Comparison of ENCODE assay signal across 1 cellular context in the genomic region with DNA sequence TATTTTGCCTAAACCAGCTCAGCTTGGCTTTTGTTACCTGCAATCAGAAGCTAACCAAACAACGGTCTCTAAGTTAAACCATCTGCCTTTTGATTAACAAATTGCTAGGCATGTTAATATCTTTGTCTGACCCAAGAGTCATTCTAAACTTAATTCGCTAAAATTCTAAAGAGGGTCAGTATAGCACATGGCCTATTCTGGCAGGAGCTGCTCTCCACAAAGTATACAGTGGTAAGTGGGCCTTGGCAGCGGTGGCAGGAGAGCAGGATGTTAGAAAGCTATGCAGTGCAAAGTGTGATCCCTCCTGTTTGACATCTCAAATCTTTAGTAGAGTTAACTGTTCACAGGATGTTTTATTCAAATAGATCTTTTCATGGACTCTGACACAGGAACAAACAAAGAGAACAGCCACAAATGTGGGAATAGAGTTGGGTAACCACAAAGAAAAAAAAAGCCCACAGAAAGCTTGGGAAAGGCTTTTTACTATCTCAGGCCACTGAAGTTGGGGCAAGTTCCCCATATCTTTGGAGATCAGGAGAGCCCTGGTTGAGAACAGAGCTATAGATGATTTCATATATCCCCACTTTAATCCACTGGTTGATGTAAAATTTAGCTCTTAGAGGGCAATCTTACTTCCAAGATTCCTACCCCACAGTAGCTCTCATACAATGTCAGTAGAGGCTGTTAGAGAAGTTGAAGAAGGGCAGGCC.
TF ChIP-seq lines count a peak whose summit lies in the region.

No MANE protein-coding gene starts in this region.

TF ChIP-seq in HepG2, 621 proteins besides CTCF, POLR2A, EP300 and RAD21 (continued from another document and continues in another):
- TF ChIP-seq, protein P1, sequence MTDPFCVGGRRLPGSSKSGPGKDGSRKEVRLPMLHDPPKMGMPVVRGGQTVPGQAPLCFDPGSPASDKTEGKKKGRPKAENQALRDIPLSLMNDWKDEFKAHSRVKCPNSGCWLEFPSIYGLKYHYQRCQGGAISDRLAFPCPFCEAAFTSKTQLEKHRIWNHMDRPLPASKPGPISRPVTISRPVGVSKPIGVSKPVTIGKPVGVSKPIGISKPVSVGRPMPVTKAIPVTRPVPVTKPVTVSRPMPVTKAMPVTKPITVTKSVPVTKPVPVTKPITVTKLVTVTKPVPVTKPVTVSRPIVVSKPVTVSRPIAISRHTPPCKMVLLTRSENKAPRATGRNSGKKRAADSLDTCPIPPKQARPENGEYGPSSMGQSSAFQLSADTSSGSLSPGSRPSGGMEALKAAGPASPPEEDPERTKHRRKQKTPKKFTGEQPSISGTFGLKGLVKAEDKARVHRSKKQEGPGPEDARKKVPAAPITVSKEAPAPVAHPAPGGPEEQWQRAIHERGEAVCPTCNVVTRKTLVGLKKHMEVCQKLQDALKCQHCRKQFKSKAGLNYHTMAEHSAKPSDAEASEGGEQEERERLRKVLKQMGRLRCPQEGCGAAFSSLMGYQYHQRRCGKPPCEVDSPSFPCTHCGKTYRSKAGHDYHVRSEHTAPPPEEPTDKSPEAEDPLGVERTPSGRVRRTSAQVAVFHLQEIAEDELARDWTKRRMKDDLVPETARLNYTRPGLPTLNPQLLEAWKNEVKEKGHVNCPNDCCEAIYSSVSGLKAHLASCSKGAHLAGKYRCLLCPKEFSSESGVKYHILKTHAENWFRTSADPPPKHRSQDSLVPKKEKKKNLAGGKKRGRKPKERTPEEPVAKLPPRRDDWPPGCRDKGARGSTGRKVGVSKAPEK (CRISPR knock-in tag; IDR thresholded peaks at IDR 0.05; ENCODE audit: borderline replicate concordance), result no peak
- TF ChIP-seq ARNT (IDR thresholded peaks at IDR 0.05) (no peak), ZNF652 (CRISPR knock-in tag; IDR thresholded peaks at IDR 0.05; ENCODE audit: borderline replicate concordance, low read depth) (peak; percentile 92), PAWR (CRISPR knock-in tag; IDR thresholded peaks at IDR 0.05; ENCODE audit: borderline replicate concordance) (no peak), ZNF672 (CRISPR knock-in tag; IDR thresholded peaks at IDR 0.05) (no peak), FIP1L1 (IDR thresholded peaks at IDR 0.05; ENCODE audit: borderline replicate concordance, insufficient read depth, low read depth, low read length) (no peak), ZIK1 (CRISPR knock-in tag; IDR thresholded peaks at IDR 0.05; ENCODE audit: borderline replicate concordance, low read depth) (no peak), U2AF2 (IDR thresholded peaks at IDR 0.05; ENCODE audit: low read depth, low read length) (no peak), NR2C2 (CRISPR knock-in tag; IDR thresholded peaks at IDR 0.05; ENCODE audit: borderline replicate concordance) (peak; percentile 43; the same call in 1 of the 2 replicates), SIX1 (CRISPR knock-in tag; IDR thresholded peaks at IDR 0.05; ENCODE audit: borderline replicate concordance) (peak; percentile 75), TCF12 (IDR thresholded peaks at IDR 0.05) (no peak), TCF12 (CRISPR knock-in tag; IDR thresholded peaks at IDR 0.05) (no peak; the same call in 1 of the 2 replicates), ZNF747 (CRISPR knock-in tag; IDR thresholded peaks at IDR 0.05; ENCODE audit: borderline replicate concordance) (no peak; the same call in 1 of the 2 replicates), ZNF703 (CRISPR knock-in tag; IDR thresholded peaks at IDR 0.05; ENCODE audit: borderline replicate concordance) (no peak), PPARG (CRISPR knock-in tag; conservative IDR thresholded peaks at IDR 0.05) (peak; percentile 84; the same call in 1 of the 2 replicates), ATF7 (IDR thresholded peaks at IDR 0.05) (no peak), ATF7 (CRISPR knock-in tag; IDR thresholded peaks at IDR 0.05) (no peak), IRX3 (CRISPR knock-in tag; IDR thresholded peaks at IDR 0.05; ENCODE audit: borderline replicate concordance, low read depth) (no peak), ZNF44 (CRISPR knock-in tag; IDR thresholded peaks at IDR 0.05) (0 out of 2 replicates have a peak, but pooled peaks have one; percentile 32)
- TF ChIP-seq, protein P2, sequence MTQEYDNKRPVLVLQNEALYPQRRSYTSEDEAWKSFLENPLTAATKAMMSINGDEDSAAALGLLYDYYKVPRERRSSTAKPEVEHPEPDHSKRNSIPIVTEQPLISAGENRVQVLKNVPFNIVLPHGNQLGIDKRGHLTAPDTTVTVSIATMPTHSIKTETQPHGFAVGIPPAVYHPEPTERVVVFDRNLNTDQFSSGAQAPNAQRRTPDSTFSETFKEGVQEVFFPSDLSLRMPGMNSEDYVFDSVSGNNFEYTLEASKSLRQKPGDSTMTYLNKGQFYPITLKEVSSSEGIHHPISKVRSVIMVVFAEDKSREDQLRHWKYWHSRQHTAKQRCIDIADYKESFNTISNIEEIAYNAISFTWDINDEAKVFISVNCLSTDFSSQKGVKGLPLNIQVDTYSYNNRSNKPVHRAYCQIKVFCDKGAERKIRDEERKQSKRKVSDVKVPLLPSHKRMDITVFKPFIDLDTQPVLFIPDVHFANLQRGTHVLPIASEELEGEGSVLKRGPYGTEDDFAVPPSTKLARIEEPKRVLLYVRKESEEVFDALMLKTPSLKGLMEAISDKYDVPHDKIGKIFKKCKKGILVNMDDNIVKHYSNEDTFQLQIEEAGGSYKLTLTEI (CRISPR knock-in tag; conservative IDR thresholded peaks at IDR 0.05), result no peak
- TF ChIP-seq, protein P3, sequence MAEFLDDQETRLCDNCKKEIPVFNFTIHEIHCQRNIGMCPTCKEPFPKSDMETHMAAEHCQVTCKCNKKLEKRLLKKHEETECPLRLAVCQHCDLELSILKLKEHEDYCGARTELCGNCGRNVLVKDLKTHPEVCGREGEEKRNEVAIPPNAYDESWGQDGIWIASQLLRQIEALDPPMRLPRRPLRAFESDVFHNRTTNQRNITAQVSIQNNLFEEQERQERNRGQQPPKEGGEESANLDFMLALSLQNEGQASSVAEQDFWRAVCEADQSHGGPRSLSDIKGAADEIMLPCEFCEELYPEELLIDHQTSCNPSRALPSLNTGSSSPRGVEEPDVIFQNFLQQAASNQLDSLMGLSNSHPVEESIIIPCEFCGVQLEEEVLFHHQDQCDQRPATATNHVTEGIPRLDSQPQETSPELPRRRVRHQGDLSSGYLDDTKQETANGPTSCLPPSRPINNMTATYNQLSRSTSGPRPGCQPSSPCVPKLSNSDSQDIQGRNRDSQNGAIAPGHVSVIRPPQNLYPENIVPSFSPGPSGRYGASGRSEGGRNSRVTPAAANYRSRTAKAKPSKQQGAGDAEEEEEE (CRISPR knock-in tag; IDR thresholded peaks at IDR 0.05; ENCODE audit: borderline replicate concordance), result no peak
- TF ChIP-seq, protein P4, sequence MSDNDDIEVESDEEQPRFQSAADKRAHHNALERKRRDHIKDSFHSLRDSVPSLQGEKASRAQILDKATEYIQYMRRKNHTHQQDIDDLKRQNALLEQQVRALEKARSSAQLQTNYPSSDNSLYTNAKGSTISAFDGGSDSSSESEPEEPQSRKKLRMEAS (IDR thresholded peaks at IDR 0.05), result peak; percentile 87
- TF ChIP-seq, protein P5, sequence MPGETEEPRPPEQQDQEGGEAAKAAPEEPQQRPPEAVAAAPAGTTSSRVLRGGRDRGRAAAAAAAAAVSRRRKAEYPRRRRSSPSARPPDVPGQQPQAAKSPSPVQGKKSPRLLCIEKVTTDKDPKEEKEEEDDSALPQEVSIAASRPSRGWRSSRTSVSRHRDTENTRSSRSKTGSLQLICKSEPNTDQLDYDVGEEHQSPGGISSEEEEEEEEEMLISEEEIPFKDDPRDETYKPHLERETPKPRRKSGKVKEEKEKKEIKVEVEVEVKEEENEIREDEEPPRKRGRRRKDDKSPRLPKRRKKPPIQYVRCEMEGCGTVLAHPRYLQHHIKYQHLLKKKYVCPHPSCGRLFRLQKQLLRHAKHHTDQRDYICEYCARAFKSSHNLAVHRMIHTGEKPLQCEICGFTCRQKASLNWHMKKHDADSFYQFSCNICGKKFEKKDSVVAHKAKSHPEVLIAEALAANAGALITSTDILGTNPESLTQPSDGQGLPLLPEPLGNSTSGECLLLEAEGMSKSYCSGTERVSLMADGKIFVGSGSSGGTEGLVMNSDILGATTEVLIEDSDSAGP (CRISPR knock-in tag; IDR thresholded peaks at IDR 0.05; ENCODE audit: borderline replicate concordance), result no peak
- TF ChIP-seq, protein P6, sequence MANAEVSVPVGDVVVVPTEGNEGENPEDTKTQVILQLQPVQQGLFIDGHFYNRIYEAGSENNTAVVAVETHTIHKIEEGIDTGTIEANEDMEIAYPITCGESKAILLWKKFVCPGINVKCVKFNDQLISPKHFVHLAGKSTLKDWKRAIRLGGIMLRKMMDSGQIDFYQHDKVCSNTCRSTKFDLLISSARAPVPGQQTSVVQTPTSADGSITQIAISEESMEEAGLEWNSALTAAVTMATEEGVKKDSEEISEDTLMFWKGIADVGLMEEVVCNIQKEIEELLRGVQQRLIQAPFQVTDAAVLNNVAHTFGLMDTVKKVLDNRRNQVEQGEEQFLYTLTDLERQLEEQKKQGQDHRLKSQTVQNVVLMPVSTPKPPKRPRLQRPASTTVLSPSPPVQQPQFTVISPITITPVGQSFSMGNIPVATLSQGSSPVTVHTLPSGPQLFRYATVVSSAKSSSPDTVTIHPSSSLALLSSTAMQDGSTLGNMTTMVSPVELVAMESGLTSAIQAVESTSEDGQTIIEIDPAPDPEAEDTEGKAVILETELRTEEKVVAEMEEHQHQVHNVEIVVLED (CRISPR knock-in tag; IDR thresholded peaks at IDR 0.05; ENCODE audit: borderline replicate concordance), result peak; percentile 33; the same call in 1 of the 2 replicates
- TF ChIP-seq, protein P7, sequence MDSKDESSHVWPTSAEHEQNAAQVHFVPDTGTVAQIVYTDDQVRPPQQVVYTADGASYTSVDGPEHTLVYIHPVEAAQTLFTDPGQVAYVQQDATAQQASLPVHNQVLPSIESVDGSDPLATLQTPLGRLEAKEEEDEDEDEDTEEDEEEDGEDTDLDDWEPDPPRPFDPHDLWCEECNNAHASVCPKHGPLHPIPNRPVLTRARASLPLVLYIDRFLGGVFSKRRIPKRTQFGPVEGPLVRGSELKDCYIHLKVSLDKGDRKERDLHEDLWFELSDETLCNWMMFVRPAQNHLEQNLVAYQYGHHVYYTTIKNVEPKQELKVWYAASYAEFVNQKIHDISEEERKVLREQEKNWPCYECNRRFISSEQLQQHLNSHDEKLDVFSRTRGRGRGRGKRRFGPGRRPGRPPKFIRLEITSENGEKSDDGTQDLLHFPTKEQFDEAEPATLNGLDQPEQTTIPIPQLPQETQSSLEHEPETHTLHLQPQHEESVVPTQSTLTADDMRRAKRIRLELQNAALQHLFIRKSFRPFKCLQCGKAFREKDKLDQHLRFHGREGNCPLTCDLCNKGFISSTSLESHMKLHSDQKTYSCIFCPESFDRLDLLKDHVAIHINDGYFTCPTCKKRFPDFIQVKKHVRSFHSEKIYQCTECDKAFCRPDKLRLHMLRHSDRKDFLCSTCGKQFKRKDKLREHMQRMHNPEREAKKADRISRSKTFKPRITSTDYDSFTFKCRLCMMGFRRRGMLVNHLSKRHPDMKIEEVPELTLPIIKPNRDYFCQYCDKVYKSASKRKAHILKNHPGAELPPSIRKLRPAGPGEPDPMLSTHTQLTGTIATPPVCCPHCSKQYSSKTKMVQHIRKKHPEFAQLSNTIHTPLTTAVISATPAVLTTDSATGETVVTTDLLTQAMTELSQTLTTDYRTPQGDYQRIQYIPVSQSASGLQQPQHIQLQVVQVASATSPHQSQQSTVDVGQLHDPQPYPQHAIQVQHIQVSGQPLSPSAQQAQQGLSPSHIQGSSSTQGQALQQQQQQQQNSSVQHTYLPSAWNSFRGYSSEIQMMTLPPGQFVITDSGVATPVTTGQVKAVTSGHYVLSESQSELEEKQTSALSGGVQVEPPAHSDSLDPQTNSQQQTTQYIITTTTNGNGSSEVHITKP (CRISPR knock-in tag; IDR thresholded peaks at IDR 0.05; ENCODE audit: low read depth), result no peak; the same call in 1 of the 2 replicates
- TF ChIP-seq, protein P8, sequence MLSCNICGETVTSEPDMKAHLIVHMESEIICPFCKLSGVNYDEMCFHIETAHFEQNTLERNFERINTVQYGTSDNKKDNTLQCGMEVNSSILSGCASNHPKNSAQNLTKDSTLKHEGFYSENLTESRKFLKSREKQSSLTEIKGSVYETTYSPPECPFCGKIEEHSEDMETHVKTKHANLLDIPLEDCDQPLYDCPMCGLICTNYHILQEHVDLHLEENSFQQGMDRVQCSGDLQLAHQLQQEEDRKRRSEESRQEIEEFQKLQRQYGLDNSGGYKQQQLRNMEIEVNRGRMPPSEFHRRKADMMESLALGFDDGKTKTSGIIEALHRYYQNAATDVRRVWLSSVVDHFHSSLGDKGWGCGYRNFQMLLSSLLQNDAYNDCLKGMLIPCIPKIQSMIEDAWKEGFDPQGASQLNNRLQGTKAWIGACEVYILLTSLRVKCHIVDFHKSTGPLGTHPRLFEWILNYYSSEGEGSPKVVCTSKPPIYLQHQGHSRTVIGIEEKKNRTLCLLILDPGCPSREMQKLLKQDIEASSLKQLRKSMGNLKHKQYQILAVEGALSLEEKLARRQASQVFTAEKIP (CRISPR knock-in tag; IDR thresholded peaks at IDR 0.05; ENCODE audit: borderline replicate concordance), result no peak
- TF ChIP-seq, protein P9, sequence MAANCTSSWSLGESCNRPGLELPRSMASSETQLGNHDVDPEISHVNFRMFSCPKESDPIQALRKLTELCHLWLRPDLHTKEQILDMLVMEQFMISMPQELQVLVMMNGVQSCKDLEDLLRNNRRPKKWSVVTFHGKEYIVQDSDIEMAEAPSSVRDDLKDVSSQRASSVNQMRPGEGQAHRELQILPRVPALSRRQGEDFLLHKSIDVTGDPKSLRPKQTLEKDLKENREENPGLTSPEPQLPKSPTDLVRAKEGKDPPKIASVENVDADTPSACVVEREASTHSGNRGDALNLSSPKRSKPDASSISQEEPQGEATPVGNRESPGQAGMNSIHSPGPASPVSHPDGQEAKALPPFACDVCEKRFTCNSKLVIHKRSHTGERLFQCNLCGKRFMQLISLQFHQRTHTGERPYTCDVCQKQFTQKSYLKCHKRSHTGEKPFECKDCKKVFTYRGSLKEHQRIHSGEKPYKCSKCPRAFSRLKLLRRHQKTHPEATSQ (CRISPR knock-in tag; IDR thresholded peaks at IDR 0.05; ENCODE audit: borderline replicate concordance), result peak; percentile 97; the same call in 1 of the 2 replicates
- TF ChIP-seq, protein P10, sequence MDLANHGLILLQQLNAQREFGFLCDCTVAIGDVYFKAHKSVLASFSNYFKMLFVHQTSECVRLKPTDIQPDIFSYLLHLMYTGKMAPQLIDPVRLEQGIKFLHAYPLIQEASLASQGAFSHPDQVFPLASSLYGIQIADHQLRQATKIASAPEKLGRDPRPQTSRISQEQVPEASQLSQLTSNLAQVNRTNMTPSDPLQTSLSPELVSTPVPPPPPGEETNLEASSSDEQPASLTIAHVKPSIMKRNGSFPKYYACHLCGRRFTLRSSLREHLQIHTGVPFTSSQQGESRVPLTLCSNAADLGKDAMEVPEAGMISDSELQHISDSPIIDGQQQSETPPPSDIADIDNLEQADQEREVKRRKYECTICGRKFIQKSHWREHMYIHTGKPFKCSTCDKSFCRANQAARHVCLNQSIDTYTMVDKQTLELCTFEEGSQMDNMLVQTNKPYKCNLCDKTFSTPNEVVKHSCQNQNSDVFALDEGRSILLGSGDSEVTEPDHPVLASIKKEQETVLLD (CRISPR knock-in tag; IDR thresholded peaks at IDR 0.05; ENCODE audit: low read depth), result no peak
